ENCODE assay signal across 9 cellular contexts in the genomic region with DNA sequence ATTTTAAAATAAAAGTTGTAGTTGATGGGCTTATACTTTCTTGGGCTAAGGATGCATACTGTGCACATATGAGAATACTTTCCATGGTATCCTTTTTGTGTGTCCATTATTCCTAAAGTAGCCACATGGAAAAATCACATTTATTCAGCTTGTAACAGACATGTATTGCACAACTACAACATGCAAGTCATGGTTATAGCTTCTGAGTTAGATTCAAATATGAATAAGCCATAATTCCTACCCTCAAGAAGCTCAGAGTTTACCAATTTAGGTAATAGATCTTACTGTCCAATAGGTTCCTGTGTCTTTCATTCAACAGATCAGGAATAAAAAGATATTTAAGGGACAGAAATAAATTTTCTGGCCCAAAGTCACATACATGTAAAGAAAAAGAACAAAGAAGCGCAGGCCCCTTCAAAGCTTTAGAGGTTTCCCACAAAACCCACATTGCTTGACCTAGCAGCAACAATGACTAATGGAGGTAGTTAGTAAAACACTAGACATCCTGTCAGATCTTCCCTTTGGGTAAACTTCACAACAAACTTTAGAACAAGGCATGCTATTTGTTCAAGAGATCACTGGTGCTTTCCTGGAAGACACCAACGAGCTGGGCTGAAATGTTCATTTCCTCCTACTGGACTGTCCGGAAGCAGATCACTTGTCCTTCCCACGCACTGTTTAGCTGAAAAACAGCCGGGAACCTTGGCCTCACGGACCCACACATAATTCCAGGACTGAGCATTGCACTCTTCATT.
A peak's percentile ranks its signal among the peaks of the same experiment; 100 is the strongest.
DNase-seq lines count a peak whose midpoint lies in the region; ATAC-seq, FAIRE-seq and TF ChIP-seq lines count a peak whose summit lies in the region.
"Had no signal": no experiment of that assay in that cellular context is flagged by ENCODE, and none has a peak within 500 bp of the region (broad histone marks: within the 10 kb centered on the region; RNA-seq: fewer than 3 reads in every experiment).

No MANE protein-coding gene starts in this region.

- TF ChIP-seq CTCF in HepG2 (CRISPR knock-in tag; IDR thresholded peaks at IDR 0.05) (no peak), CD14-positive monocyte (IDR thresholded peaks at IDR 0.05) (no peak)

- peak overlapping the region; percentile 64 for H3K4me2 ChIP-seq in HepG2 (ENCODE audit: low read depth, low read length)

- H3K9me3 ChIP-seq in HepG2 (ENCODE audit: low read length): no peaks in the 10 kb centered on the region

- no peak overlapping the region for H3K27ac Mint-ChIP-seq in CD14-positive monocyte
- no peak overlapping the region for H3K27ac Mint-ChIP-seq in activated CD4-positive, alpha-beta T cell treated with anti-CD3 and anti-CD28 coated beads, Interleukin-2, amount 10 ng/mL, durations not matched to agents 7 days and 5 days

- FAIRE-seq in HepG2 (lab: Jason Lieb, UNC): peak; percentile 80
- FAIRE-seq: colon had no signal

- DNase-seq in HCEC 1CT: peak; percentile 72
- peak; percentile 35 for DNase-seq in SK-MEL-5 (ENCODE audit: low read depth, low spot score)
- peak; percentile 88 for DNase-seq in HepG2 (ENCODE audit: low spot score)
- DNase-seq in CD14-positive monocyte (ENCODE audit: low spot score): no peak
- DNase-seq in SIG-M5 treated with dmso at 0.1 percent for 504 hours (lab: John Stamatoyannopoulos, UW; ENCODE audit: unreplicated experiment): no peak
- DNase-seq in cortex of kidney (lab: John Stamatoyannopoulos, UW): no peak
- no peak for DNase-seq in activated CD4-positive, alpha-beta T cell treated with anti-CD3 and anti-CD28 coated beads, Interleukin-2, amount 10 ng/mL, durations not matched to agents 7 days and 5 days

- H3K4me1 Mint-ChIP-seq in CD14-positive monocyte: peaks cover 3% of the 10 kb centered on the region
- H3K4me1 Mint-ChIP-seq in activated CD4-positive, alpha-beta T cell treated with anti-CD3 and anti-CD28 coated beads, Interleukin-2, amount 10 ng/mL, durations not matched to agents 7 days and 5 days: peaks cover 60% of the 10 kb centered on the region

- intact Hi-C loops in HepG2 (cut with micrococcal nuclease; ENCODE audit: unreplicated experiment) (loop anchor here (2.0 kb wide), 1 partner anchor 79 kb away; no protein-coding TSS in a partner anchor), CD14-positive monocyte (cut with micrococcal nuclease) (no loop called here)

- peaks cover 0 to 3% (median 0%) of the 10 kb centered on the region in 7 donors for H3K9me3 Mint-ChIP-seq in CD14-positive monocyte
- H3K9me3 Mint-ChIP-seq in activated CD4-positive, alpha-beta T cell treated with anti-CD3 and anti-CD28 coated beads, Interleukin-2, amount 10 ng/mL, durations not matched to agents 7 days and 5 days: peaks cover 2% of the 10 kb centered on the region

- peak; percentile 84 for ATAC-seq in GM18502 (IDR thresholded peaks at IDR 0.05; ENCODE audit: poor library complexity, unreplicated experiment)
- peak; percentile 94 for ATAC-seq in HepG2

- BruUV-seq in HepG2 (replicated peaks; lab: Mats Ljungman, UMichigan): no TSS peak

- H3K27ac ChIP-seq in HepG2 (ENCODE audit: extremely low read length, insufficient read depth, low read length): peak overlapping the region; percentile 70

- H3K36me3 Mint-ChIP-seq in CD14-positive monocyte: no peaks in the 10 kb centered on the region
- peaks cover 4% of the 10 kb centered on the region for H3K36me3 Mint-ChIP-seq in activated CD4-positive, alpha-beta T cell treated with anti-CD3 and anti-CD28 coated beads, Interleukin-2, amount 10 ng/mL, durations not matched to agents 7 days and 5 days (ENCODE audit: low read depth)

- no peak for TF ChIP-seq POLR2A in HepG2 (IDR thresholded peaks at IDR 0.05; ENCODE audit: insufficient read depth in 1 of 2, low read depth in 2 of 2, low read length in 2 of 2)

- no peaks in the 10 kb centered on the region for H4K20me1 ChIP-seq in HepG2 (ENCODE audit: insufficient read depth, low read length)

- in situ Hi-C loops in SK-MEL-5 (cut with HindIII; ENCODE audit: low pct_unique_long_range_greater_than_20kb, low sequenced_read_pairs): no loop called here
- in situ Hi-C loops in HepG2 (cut with HindIII; ENCODE audit: extremely low pct_ligation_motif_present, low pct_unique_long_range_greater_than_20kb): loop anchor here (5.0 kb wide), 1 partner anchor 78 kb away; a partner anchor contains a TSS

- no peaks in the 10 kb centered on the region for H3K27me3 ChIP-seq in HepG2 (ENCODE audit: control insufficient read depth in 1 of 2, insufficient read depth in 2 of 2, low read length in 2 of 2)

- peak in 1 of 2 experiments; percentile 91; a peak in 2 of 4 replicates for TF ChIP-seq EP300 in HepG2 (IDR thresholded peaks at IDR 0.05; ENCODE audit: low read depth in 2 of 2, low read length in 2 of 2)
- TF ChIP-seq EP300 in HepG2 (CRISPR knock-in tag; IDR thresholded peaks at IDR 0.05; ENCODE audit: borderline replicate concordance): peak; percentile 97

- H3K4me3 ChIP-seq in HepG2 (replicated peaks in 1 of 3; ENCODE audit: insufficient read depth in 1 of 3, low read depth in 2 of 3, low read length in 3 of 3): peak overlapping the region in 2 of 3 experiments; percentile 3 to 37; a peak in 4 of 6 replicates

- H3K36me3 ChIP-seq in HepG2 (replicated peaks in 1 of 2; ENCODE audit: control insufficient read depth in 1 of 2, insufficient read depth in 2 of 2, low read length in 2 of 2): no peaks in the 10 kb centered on the region

- peaks cover 65% of the 10 kb centered on the region for H3K4me1 ChIP-seq in HepG2 (ENCODE audit: insufficient read depth, low read length)

- no peak overlapping the region for H3K4me3 Mint-ChIP-seq in CD14-positive monocyte
- no peak overlapping the region for H3K4me3 Mint-ChIP-seq in activated CD4-positive, alpha-beta T cell treated with anti-CD3 and anti-CD28 coated beads, Interleukin-2, amount 10 ng/mL, durations not matched to agents 7 days and 5 days

- H2AFZ ChIP-seq in HepG2 (ENCODE audit: low read length): no peak overlapping the region

- peak overlapping the region; percentile 56 for H3K9ac ChIP-seq in HepG2 (ENCODE audit: insufficient read depth, low read depth, low read length)

- H3K79me2 ChIP-seq in HepG2 (ENCODE audit: insufficient read depth, low read length): no peaks in the 10 kb centered on the region

- CTCF ChIA-PET in HepG2 (lab: Yijun Ruan, JAX; ENCODE audit: low intra/inter-chr PET ratio, low total read pairs): no interaction called here
- CTCF ChIA-PET in activated CD4-positive, alpha-beta T cell treated with anti-CD3 and anti-CD28 coated beads, Interleukin-2, amount 10 ng/mL, durations not matched to agents 7 days and 5 days (lab: Charles Lee): interaction anchor here (0.5 to 1.3 kb wide), 3 partner anchors 9 to 133 kb away, joined by 3 to 5 read pairs (median 3); no protein-coding TSS in a partner anchor

- POLR2A ChIA-PET in HepG2 (lab: Yijun Ruan, JAX): interaction anchor here (1.1 to 1.9 kb wide), 6 partner anchors 15 to 90 kb away, joined by 3 to 9 read pairs (median 4); a partner anchor contains a TSS
- POLR2A ChIA-PET in activated CD4-positive, alpha-beta T cell treated with anti-CD3 and anti-CD28 coated beads, Interleukin-2, amount 10 ng/mL, durations not matched to agents 7 days and 5 days (lab: Charles Lee): no interaction called here

- 6% methylated on average over 6 of the region's 6 CpGs for WGBS in HepG2 (ENCODE audit: low lambda C conversion rate)

- H3K27me3 Mint-ChIP-seq in CD14-positive monocyte (ENCODE audit: low read depth in 3 of 3): peaks cover 0 to 1% (median 0%) of the 10 kb centered on the region in 3 donors
- peaks cover 8% of the 10 kb centered on the region for H3K27me3 Mint-ChIP-seq in activated CD4-positive, alpha-beta T cell treated with anti-CD3 and anti-CD28 coated beads, Interleukin-2, amount 10 ng/mL, durations not matched to agents 7 days and 5 days

- no peak for TF ChIP-seq RAD21 in HepG2 (CRISPR knock-in tag; IDR thresholded peaks at IDR 0.05)

TF ChIP-seq in HepG2, 621 proteins besides CTCF, POLR2A, EP300 and RAD21 (continues in another document):
- TF ChIP-seq, protein P1, sequence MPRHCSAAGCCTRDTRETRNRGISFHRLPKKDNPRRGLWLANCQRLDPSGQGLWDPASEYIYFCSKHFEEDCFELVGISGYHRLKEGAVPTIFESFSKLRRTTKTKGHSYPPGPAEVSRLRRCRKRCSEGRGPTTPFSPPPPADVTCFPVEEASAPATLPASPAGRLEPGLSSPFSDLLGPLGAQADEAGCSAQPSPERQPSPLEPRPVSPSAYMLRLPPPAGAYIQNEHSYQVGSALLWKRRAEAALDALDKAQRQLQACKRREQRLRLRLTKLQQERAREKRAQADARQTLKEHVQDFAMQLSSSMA (CRISPR knock-in tag; IDR thresholded peaks at IDR 0.05): no peak
- TF ChIP-seq ATF7-NPFF (CRISPR knock-in tag; IDR thresholded peaks at IDR 0.05; ENCODE audit: low read depth): no peak
- TF ChIP-seq, protein P2, sequence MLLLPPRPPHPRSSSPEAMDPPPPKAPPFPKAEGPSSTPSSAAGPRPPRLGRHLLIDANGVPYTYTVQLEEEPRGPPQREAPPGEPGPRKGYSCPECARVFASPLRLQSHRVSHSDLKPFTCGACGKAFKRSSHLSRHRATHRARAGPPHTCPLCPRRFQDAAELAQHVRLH (CRISPR knock-in tag; IDR thresholded peaks at IDR 0.05; ENCODE audit: borderline replicate concordance, low read depth): 0 out of 2 replicates have a peak, but pooled peaks have one; percentile 23
- peak; percentile 96 for TF ChIP-seq NCOA2 (CRISPR knock-in tag; IDR thresholded peaks at IDR 0.05)
- TF ChIP-seq, protein P3, sequence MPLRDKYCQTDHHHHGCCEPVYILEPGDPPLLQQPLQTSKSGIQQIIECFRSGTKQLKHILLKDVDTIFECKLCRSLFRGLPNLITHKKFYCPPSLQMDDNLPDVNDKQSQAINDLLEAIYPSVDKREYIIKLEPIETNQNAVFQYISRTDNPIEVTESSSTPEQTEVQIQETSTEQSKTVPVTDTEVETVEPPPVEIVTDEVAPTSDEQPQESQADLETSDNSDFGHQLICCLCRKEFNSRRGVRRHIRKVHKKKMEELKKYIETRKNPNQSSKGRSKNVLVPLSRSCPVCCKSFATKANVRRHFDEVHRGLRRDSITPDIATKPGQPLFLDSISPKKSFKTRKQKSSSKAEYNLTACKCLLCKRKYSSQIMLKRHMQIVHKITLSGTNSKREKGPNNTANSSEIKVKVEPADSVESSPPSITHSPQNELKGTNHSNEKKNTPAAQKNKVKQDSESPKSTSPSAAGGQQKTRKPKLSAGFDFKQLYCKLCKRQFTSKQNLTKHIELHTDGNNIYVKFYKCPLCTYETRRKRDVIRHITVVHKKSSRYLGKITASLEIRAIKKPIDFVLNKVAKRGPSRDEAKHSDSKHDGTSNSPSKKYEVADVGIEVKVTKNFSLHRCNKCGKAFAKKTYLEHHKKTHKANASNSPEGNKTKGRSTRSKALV (CRISPR knock-in tag; IDR thresholded peaks at IDR 0.05): 0 out of 2 replicates have a peak, but pooled peaks have one; percentile 7
- TF ChIP-seq SPEN (CRISPR knock-in tag; IDR thresholded peaks at IDR 0.05; ENCODE audit: low read depth): 0 out of 2 replicates have a peak, but pooled peaks have one; percentile 22
- peak; percentile 42; the same call in 1 of the 2 replicates for TF ChIP-seq MEF2D (CRISPR knock-in tag; IDR thresholded peaks at IDR 0.05)
- 0 out of 2 replicates have a peak, but pooled peaks have one; percentile 59 for TF ChIP-seq ZKSCAN8 (CRISPR knock-in tag; IDR thresholded peaks at IDR 0.05; ENCODE audit: borderline replicate concordance)
- peak; percentile 41; the same call in 1 of the 2 replicates for TF ChIP-seq CEBPG (CRISPR knock-in tag; IDR thresholded peaks at IDR 0.05)
- no peak for TF ChIP-seq ZNF446 (CRISPR knock-in tag; IDR thresholded peaks at IDR 0.05)

Comparison
In these comparisons a context has a peak if more than half of its experiments do, and no peak if none do; other contexts are left out.
1. DNase-seq: peak in HCEC 1CT (single experiment), SK-MEL-5 (single experiment) and HepG2 (single experiment); none in CD14-positive monocyte (single experiment), SIG-M5 treated with dmso at 0.1 percent for 504 hours (single experiment), cortex of kidney (single experiment) and activated CD4-positive, alpha-beta T cell treated with anti-CD3 and anti-CD28 coated beads, Interleukin-2, amount 10 ng/mL, durations not matched to agents 7 days and 5 days (single experiment).